Comparison of ENCODE assay signal across 17 cellular contexts in the genomic region with DNA sequence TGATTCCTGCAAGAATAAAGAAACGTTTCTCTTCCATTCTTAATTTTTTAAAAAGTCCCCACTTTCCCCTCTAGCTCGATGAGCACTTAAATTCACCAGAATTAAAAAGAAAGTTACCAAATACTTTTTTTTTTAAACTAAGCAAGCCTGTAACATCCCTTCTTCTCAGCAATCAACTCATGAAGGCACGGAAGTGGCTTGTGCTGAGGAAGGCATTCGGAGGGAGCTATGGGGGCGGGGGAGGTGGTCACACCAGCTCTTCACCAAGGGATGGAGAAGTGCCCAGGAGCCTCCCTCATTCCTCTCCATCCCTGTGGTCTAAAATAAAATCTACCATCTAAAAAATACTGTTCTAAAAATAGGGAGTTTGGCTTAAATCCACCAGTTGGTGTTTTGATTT.
DNase-seq lines count a peak whose midpoint lies in the region; ATAC-seq, FAIRE-seq and TF ChIP-seq lines count a peak whose summit lies in the region.
"Had no signal": no experiment of that assay in that cellular context is flagged by ENCODE, and none has a peak within 500 bp of the region (broad histone marks: within the 10 kb centered on the region; RNA-seq: fewer than 3 reads in every experiment).

No MANE protein-coding gene starts in this region.

- H3K79me2 ChIP-seq in H1 (ENCODE audit: control insufficient read depth in 1 of 2, insufficient read depth in 2 of 2, low read length in 2 of 2), result no peaks in the 10 kb centered on the region

- 11% methylated on average over 5 of the region's 5 CpGs for WGBS in HUES64
- 10% methylated on average over 5 of the region's 5 CpGs; no CpG with 5 or more reads in 1 of the 2 experiments for WGBS in H1 (ENCODE audit: extremely low coverage in 1 of 2, insufficient coverage in 1 of 2, insufficient read length in 1 of 2, insufficient replicate concordance in 2 of 2, low coverage in 1 of 2, low lambda C conversion rate in 2 of 2, missing lambda C conversion rate in 1 of 2), 2 experiments
- WGBS in aorta, 2 donors, result 3 to 6% methylated on average over 5 of the region's 5 CpGs
- WGBS in transverse colon (ENCODE audit: low coverage in 1 of 2), 2 donors, result 50 to 66% methylated on average over 2 to 5 of the region's 5 CpGs

- peak overlapping the region; percentile 42; the same call in 1 of the 2 replicates for H3K27ac ChIP-seq in HUES64 (ENCODE audit: low read depth, low read length)
- H3K27ac ChIP-seq in H1 (ENCODE audit: low read depth, low read length), result no peak overlapping the region
- peak overlapping the region; percentile 37 for H3K27ac ChIP-seq in muscle layer of duodenum (ENCODE audit: low read length)
- H3K27ac ChIP-seq in aorta (ENCODE audit: low read depth in 1 of 2, low read length in 2 of 2), result peak overlapping the region; percentile 44 to 79
- peak overlapping the region in 1 of 4 donors; percentile 1 for H3K27ac ChIP-seq in transverse colon
- H3K27ac ChIP-seq: parathyroid adenoma had no signal

- no peak overlapping the region for H4K91ac ChIP-seq in H1 (replicated peaks; ENCODE audit: insufficient read length, low read length)

- intact Hi-C loops in aorta (cut with DNase I) (loop anchor here (2.0 to 5.0 kb wide), 2 partner anchors 35 to 39 kb away; no protein-coding TSS in a partner anchor), transverse colon (cut with DNase I; ENCODE audit: low total_unique reads) (no loop called here)

- H3K23ac ChIP-seq in H1 (ENCODE audit: insufficient read length), result no peak overlapping the region

- H2AK5ac ChIP-seq in H1 (ENCODE audit: low read depth, low read length), result no peak overlapping the region

- no peak overlapping the region for H2BK12ac ChIP-seq in H1 (ENCODE audit: low read depth, low read length)

- H2BK120ac ChIP-seq in H1 (replicated peaks; ENCODE audit: low read depth, low read length), result no peak overlapping the region

- POLR2A ChIA-PET in H1 (lab: Charles Lee; ENCODE audit: partially characterized antibody), result interaction anchor here (0.7 to 2.9 kb wide), 6 partner anchors 12 to 67 kb away, joined by 3 to 15 read pairs (median 3); partner anchors contain the start of gene GADD45A

- no peaks in the 10 kb centered on the region for H3K36me3 ChIP-seq in HUES64 (ENCODE audit: insufficient read depth, low read length)
- H3K36me3 ChIP-seq in H1 (ENCODE audit: control insufficient read depth in 2 of 4, insufficient read depth in 4 of 4, low read length in 3 of 4), result no peaks in the 10 kb centered on the region
- no peaks in the 10 kb centered on the region for H3K36me3 ChIP-seq in muscle layer of duodenum (ENCODE audit: control insufficient read depth in 1 of 2, insufficient read depth in 2 of 2, low read length in 2 of 2)
- no peaks in the 10 kb centered on the region for H3K36me3 ChIP-seq in aorta (ENCODE audit: control insufficient read depth in 1 of 2, insufficient read depth in 2 of 2, low read length in 1 of 2)
- H3K36me3 ChIP-seq in transverse colon, result no peaks in the 10 kb centered on the region

- H3K4me1 ChIP-seq in HUES64 (ENCODE audit: insufficient read depth, low read length) (peaks cover 73% of the 10 kb centered on the region), H1 (replicated peaks in 1 of 4; ENCODE audit: control insufficient read depth in 3 of 4, insufficient read depth in 4 of 4, low read length in 3 of 4) (peaks cover 8 to 35% (median 25%) of the 10 kb centered on the region in 4 experiments; a peak in 6 of 7 replicates), muscle layer of duodenum (ENCODE audit: control insufficient read depth in 1 of 2, insufficient read depth in 2 of 2, low read length in 2 of 2) (peaks cover 28 to 34% of the 10 kb centered on the region in 2 donors), aorta (ENCODE audit: control insufficient read depth in 1 of 2, insufficient read depth in 2 of 2, low read length in 2 of 2) (peaks cover 8% of the 10 kb centered on the region in 2 donors), transverse colon (peaks cover 33 to 56% (median 35%) of the 10 kb centered on the region in 4 donors)

- H4K8ac ChIP-seq in H1 (ENCODE audit: extremely low read depth, insufficient read depth, low read length), result no peak overlapping the region

- H3K9ac ChIP-seq in HUES64 (ENCODE audit: low read depth, low read length) (no peak overlapping the region), H1 (replicated peaks in 1 of 4; ENCODE audit: extremely low read depth in 1 of 4, low read depth in 3 of 4, low read length in 3 of 4) (no peak overlapping the region)
- H3K9ac ChIP-seq: parathyroid adenoma had no signal

- TF ChIP-seq RAD21 in H1 (IDR thresholded peaks at IDR 0.05 in 1 of 2, conservative IDR thresholded peaks at IDR 0.05 in 1 of 2; ENCODE audit: low read depth in 2 of 2, low read length in 2 of 2), result no peak

- H2AFZ ChIP-seq in H1 (ENCODE audit: low read length), result no peak overlapping the region
- H2AFZ ChIP-seq: parathyroid adenoma had no signal

- DNase-seq in H1 (ENCODE audit: low read depth in 1 of 2, low spot score in 2 of 2) (no peak), aorta (peak; percentile 84 to 90), SKM-1 treated with dmso at 0.1 percent for 144 hours (lab: John Stamatoyannopoulos, UW; ENCODE audit: unreplicated experiment) (no peak), transverse colon (no peak), amygdala (lab: John Stamatoyannopoulos, UW) (no peak)
- DNase-seq: activated CD4-positive, alpha-beta T cell treated with anti-CD3 and anti-CD28 coated beads for 48 hours; activated T-cell treated with anti-CD3 and anti-CD28 coated beads, Interleukin-2, amount 50 U/mL, for 72 hours; CD4-positive, alpha-beta T cell; foreskin melanocyte; NCI-H2107; NCI-H82; Right ventricle myocardium superior; stimulated activated CD4-positive, alpha-beta T cell treated with anti-CD3 and anti-CD28 coated beads, Interleukin-12 subunit alpha, Interleukin-12 subunit beta, amount 100 ng/mL, for 4 hours had no signal

- H4K5ac ChIP-seq in H1 (ENCODE audit: insufficient read length, low read depth, low read length), result peak overlapping the region; percentile 74

- 0 out of 2 replicates have a peak overlapping the region, but pooled peaks have one; percentile 39 for H3K18ac ChIP-seq in H1 (ENCODE audit: extremely low read depth, low read length)

- no peak overlapping the region for H3K56ac ChIP-seq in H1 (replicated peaks; ENCODE audit: insufficient read length, low read depth, low read length)

- no peaks in the 10 kb centered on the region for H3K79me1 ChIP-seq in H1 (ENCODE audit: low read depth, low read length)

- peak overlapping the region in 1 of 2 experiments; percentile 40; a peak in 2 of 4 replicates for H3K4me2 ChIP-seq in H1 (ENCODE audit: insufficient read depth in 1 of 2, low read depth in 2 of 2, low read length in 2 of 2)

- peak; percentile 62 for ATAC-seq in aorta (ENCODE audit: low FRiP score)
- ATAC-seq: activated T-cell treated with anti-CD3 and anti-CD28 coated beads, Interleukin-2, amount 50 U/mL, for 72 hours; GM12878 had no signal

- H3K14ac ChIP-seq in H1 (ENCODE audit: insufficient read length), result no peak overlapping the region

- H3K27me3 ChIP-seq in HUES64 (ENCODE audit: insufficient read depth, low read length) (no peaks in the 10 kb centered on the region), H1 (replicated peaks in 1 of 4; ENCODE audit: control insufficient read depth in 3 of 4, extremely low read depth in 1 of 4, insufficient read depth in 3 of 4, low read length in 3 of 4) (no peaks in the 10 kb centered on the region), muscle layer of duodenum (ENCODE audit: low read depth, low read length) (no peaks in the 10 kb centered on the region), aorta (ENCODE audit: control insufficient read depth in 1 of 2, insufficient read depth in 2 of 2, low read length in 1 of 2) (no peaks in the 10 kb centered on the region), transverse colon (no peaks in the 10 kb centered on the region)

- no peak overlapping the region for H3K4ac ChIP-seq in H1 (replicated peaks; ENCODE audit: insufficient read length, low read depth, low read length)

- in situ Hi-C loops in transverse colon (cut with MboI; ENCODE audit: low pct_ligation_motif_present in 1 of 4, low pct_unique_long_range_greater_than_20kb in 1 of 4, low sequenced_read_pairs in 3 of 4), result no loop called here

- peak overlapping the region; percentile 9; the same call in 1 of the 2 replicates for H3K4me3 ChIP-seq in HUES64 (ENCODE audit: low read length)
- peak overlapping the region in 1 of 4 experiments; percentile 40; a peak in 3 of 8 replicates for H3K4me3 ChIP-seq in H1 (ENCODE audit: extremely low read depth in 1 of 4, insufficient read depth in 2 of 4, low read depth in 3 of 4, low read length in 4 of 4)
- H3K4me3 ChIP-seq in muscle layer of duodenum (ENCODE audit: low read depth in 1 of 2, low read length in 2 of 2), result no peak overlapping the region
- H3K4me3 ChIP-seq in aorta (ENCODE audit: low read length in 2 of 2), result no peak overlapping the region
- no peak overlapping the region for H3K4me3 ChIP-seq in transverse colon
- H3K4me3 ChIP-seq: GM12878 had no signal

- H3K9me3 ChIP-seq in HUES64 (ENCODE audit: insufficient read depth, low read depth, low read length), result no peaks in the 10 kb centered on the region
- H3K9me3 ChIP-seq in H1 (ENCODE audit: insufficient read depth in 2 of 2, low read depth in 1 of 2, low read length in 1 of 2), result no peaks in the 10 kb centered on the region
- H3K9me3 ChIP-seq in muscle layer of duodenum (ENCODE audit: control insufficient read depth in 1 of 2, low read length in 2 of 2), result no peaks in the 10 kb centered on the region
- no peaks in the 10 kb centered on the region for H3K9me3 ChIP-seq in aorta (ENCODE audit: control insufficient read depth, low read length)
- H3K9me3 ChIP-seq in transverse colon, result no peaks in the 10 kb centered on the region

- no peak overlapping the region for H2BK5ac ChIP-seq in H1 (ENCODE audit: low read depth, low read length)

- H2BK20ac ChIP-seq in H1 (ENCODE audit: low read length), result no peak overlapping the region

- no peak overlapping the region for H2BK15ac ChIP-seq in H1 (ENCODE audit: low read length)

- TF ChIP-seq EP300 in H1 (IDR thresholded peaks at IDR 0.05; ENCODE audit: borderline replicate concordance in 1 of 2, low read depth in 2 of 2, low read length in 2 of 2) (no peak), transverse colon (IDR thresholded peaks at IDR 0.05; ENCODE audit: low read depth) (no peak)

- no peaks in the 10 kb centered on the region for H3K23me2 ChIP-seq in H1 (ENCODE audit: low read depth, low read length)

- no peak for FAIRE-seq in H1 (lab: Jason Lieb, UNC)
- FAIRE-seq: GM12878 had no signal

- no peaks in the 10 kb centered on the region for H4K20me1 ChIP-seq in H1 (replicated peaks in 1 of 2; ENCODE audit: control insufficient read depth in 1 of 2, insufficient read depth in 2 of 2, low read length in 2 of 2)

- CTCF ChIA-PET in H1 (lab: Charles Lee; ENCODE audit: partially characterized antibody), result interaction anchor here (0.6 to 8.2 kb wide), 10 partner anchors 12 to 317 kb away, joined by 3 to 54 read pairs (median 3); partner anchors contain the start of gene GADD45A

- no peak for TF ChIP-seq POLR2A in H1 (IDR thresholded peaks at IDR 0.05; ENCODE audit: control extremely low read depth in 1 of 2, low read depth in 2 of 2, low read length in 2 of 2)
- TF ChIP-seq POLR2A in transverse colon (IDR thresholded peaks at IDR 0.05), result no peak

- TF ChIP-seq CTCF in H1 (IDR thresholded peaks at IDR 0.05; ENCODE audit: control extremely low read depth in 1 of 3, insufficient read depth in 1 of 3, low read depth in 1 of 3, low read length in 3 of 3) (no peak), transverse colon (IDR thresholded peaks at IDR 0.05) (no peak)

Comparison
In these comparisons a context has a peak if more than half of its experiments do, and no peak if none do; other contexts are left out.
1. DNase-seq: peak in aorta (2 of 2); none in H1 (0 of 2), SKM-1 treated with dmso at 0.1 percent for 144 hours (single experiment), transverse colon (single experiment) and amygdala (0 of 56).